ENCODE assay signal across 1 cellular context in the genomic region with DNA sequence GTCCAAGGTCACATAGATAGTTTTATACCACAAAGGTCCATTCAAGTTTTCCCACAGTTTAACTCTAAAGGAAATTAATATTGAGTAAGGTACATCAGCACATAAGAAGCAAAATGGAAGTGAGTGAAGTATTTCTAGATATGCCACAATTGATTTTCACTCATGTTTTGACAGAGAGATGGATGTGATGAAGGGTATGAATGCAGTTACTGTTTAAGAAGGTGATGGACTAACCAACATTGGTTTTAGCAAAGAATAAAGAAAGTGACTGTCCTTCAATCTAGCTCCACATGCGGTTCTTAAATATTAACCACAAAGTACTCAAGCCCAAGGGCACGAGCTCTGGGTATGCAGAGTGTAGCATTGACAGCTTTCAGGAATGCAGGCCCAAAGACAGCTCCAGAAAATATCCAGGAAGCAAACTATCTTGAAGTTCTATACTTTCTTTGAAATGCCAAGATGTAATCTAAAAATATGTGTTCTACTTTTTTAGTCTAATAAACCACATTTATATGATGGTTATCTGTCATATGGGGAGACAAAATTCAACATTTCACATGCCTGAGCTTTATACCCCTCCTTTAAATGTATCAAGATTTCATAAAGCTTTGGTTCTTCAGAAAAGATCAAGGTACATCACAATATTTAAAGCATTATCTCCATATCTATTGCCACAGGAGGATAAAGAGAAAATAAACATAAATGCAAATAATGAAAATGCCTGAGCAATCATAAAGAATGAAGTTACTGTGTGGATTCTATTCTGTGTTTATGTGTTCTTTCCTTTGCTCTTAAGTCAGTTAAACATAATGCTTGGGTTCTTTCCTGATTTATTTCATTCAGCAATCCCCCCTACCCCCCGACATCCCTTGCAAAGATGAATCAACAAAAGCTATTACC.
TF ChIP-seq lines count a peak whose summit lies in the region.

No MANE protein-coding gene starts in this region.

TF ChIP-seq in HepG2, 621 proteins besides CTCF, POLR2A, EP300 and RAD21 (continued from another document and continues in another):
- TF ChIP-seq, protein P1, sequence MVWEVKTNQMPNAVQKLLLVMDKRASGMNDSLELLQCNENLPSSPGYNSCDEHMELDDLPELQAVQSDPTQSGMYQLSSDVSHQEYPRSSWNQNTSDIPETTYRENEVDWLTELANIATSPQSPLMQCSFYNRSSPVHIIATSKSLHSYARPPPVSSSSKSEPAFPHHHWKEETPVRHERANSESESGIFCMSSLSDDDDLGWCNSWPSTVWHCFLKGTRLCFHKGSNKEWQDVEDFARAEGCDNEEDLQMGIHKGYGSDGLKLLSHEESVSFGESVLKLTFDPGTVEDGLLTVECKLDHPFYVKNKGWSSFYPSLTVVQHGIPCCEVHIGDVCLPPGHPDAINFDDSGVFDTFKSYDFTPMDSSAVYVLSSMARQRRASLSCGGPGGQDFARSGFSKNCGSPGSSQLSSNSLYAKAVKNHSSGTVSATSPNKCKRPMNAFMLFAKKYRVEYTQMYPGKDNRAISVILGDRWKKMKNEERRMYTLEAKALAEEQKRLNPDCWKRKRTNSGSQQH (CRISPR knock-in tag; IDR thresholded peaks at IDR 0.05; ENCODE audit: low read depth), result peak; percentile 77; the same call in 1 of the 2 replicates
- TF ChIP-seq, protein P2, sequence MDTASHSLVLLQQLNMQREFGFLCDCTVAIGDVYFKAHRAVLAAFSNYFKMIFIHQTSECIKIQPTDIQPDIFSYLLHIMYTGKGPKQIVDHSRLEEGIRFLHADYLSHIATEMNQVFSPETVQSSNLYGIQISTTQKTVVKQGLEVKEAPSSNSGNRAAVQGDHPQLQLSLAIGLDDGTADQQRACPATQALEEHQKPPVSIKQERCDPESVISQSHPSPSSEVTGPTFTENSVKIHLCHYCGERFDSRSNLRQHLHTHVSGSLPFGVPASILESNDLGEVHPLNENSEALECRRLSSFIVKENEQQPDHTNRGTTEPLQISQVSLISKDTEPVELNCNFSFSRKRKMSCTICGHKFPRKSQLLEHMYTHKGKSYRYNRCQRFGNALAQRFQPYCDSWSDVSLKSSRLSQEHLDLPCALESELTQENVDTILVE (CRISPR knock-in tag; IDR thresholded peaks at IDR 0.05), result peak; percentile 70
- TF ChIP-seq THAP11 (CRISPR knock-in tag; IDR thresholded peaks at IDR 0.05) (peak; percentile 60; the same call in 1 of the 2 replicates), SNAI1 (CRISPR knock-in tag; IDR thresholded peaks at IDR 0.05; ENCODE audit: borderline replicate concordance) (no peak), SRF (IDR thresholded peaks at IDR 0.05; ENCODE audit: low read depth, low read length) (no peak), ZNF615 (CRISPR knock-in tag; IDR thresholded peaks at IDR 0.05; ENCODE audit: borderline replicate concordance) (no peak), TAF15 (IDR thresholded peaks at IDR 0.05; ENCODE audit: low read depth, low read length, poor library complexity, severe bottlenecking) (no peak), ZSCAN12 (CRISPR knock-in tag; IDR thresholded peaks at IDR 0.05) (no peak), CEBPG (CRISPR knock-in tag; IDR thresholded peaks at IDR 0.05) (peak; percentile 85), ZNF337 (CRISPR knock-in tag; IDR thresholded peaks at IDR 0.05; ENCODE audit: borderline replicate concordance, low read depth) (no peak), ZNF331 (CRISPR knock-in tag; IDR thresholded peaks at IDR 0.05) (peak; percentile 86), ZNF713 (CRISPR knock-in tag; IDR thresholded peaks at IDR 0.05) (no peak), TSC22D2 (CRISPR knock-in tag; IDR thresholded peaks at IDR 0.05; ENCODE audit: borderline replicate concordance) (0 out of 2 replicates have a peak, but pooled peaks have one; percentile 19), TARDBP (CRISPR knock-in tag; IDR thresholded peaks at IDR 0.05) (peak; percentile 96), MAFF (IDR thresholded peaks at IDR 0.05; ENCODE audit: low read depth, low read length) (0 out of 2 replicates have a peak, but pooled peaks have one; percentile 11), ZNF207 (IDR thresholded peaks at IDR 0.05; ENCODE audit: borderline replicate concordance) (no peak), CC2D1A (CRISPR knock-in tag; IDR thresholded peaks at IDR 0.05) (no peak), NCOR1 (IDR thresholded peaks at IDR 0.05; ENCODE audit: borderline replicate concordance, low read length) (peak; percentile 82), NFKB2 (CRISPR knock-in tag; IDR thresholded peaks at IDR 0.05; ENCODE audit: borderline replicate concordance) (no peak), MXD4 (CRISPR knock-in tag; IDR thresholded peaks at IDR 0.05) (no peak; the same call in 1 of the 2 replicates), ELF3 (CRISPR knock-in tag; IDR thresholded peaks at IDR 0.05) (peak; percentile 92; the same call in 1 of the 2 replicates), ZNF256 (CRISPR knock-in tag; conservative IDR thresholded peaks at IDR 0.05) (no peak), MED13 (CRISPR knock-in tag; IDR thresholded peaks at IDR 0.05) (peak; percentile 95), TBL1XR1 (IDR thresholded peaks at IDR 0.05; ENCODE audit: borderline replicate concordance, low read length, partially characterized antibody) (no peak), ZFX (CRISPR knock-in tag; IDR thresholded peaks at IDR 0.05; ENCODE audit: low read depth) (peak; percentile 69), KMT2A (CRISPR knock-in tag; IDR thresholded peaks at IDR 0.05) (no peak), TCF7 (IDR thresholded peaks at IDR 0.05; ENCODE audit: low read depth) (peak; percentile 89), DNMT1 (CRISPR knock-in tag; IDR thresholded peaks at IDR 0.05) (no peak), FOXK1 (CRISPR knock-in tag; IDR thresholded peaks at IDR 0.05; ENCODE audit: borderline replicate concordance, low read depth) (no peak; the same call in none of the 2 replicates), ZNF746 (CRISPR knock-in tag; IDR thresholded peaks at IDR 0.05) (no peak)
- TF ChIP-seq, protein P3, sequence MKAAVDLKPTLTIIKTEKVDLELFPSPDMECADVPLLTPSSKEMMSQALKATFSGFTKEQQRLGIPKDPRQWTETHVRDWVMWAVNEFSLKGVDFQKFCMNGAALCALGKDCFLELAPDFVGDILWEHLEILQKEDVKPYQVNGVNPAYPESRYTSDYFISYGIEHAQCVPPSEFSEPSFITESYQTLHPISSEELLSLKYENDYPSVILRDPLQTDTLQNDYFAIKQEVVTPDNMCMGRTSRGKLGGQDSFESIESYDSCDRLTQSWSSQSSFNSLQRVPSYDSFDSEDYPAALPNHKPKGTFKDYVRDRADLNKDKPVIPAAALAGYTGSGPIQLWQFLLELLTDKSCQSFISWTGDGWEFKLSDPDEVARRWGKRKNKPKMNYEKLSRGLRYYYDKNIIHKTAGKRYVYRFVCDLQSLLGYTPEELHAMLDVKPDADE (CRISPR knock-in tag; IDR thresholded peaks at IDR 0.05), result no peak
- TF ChIP-seq, protein P4, sequence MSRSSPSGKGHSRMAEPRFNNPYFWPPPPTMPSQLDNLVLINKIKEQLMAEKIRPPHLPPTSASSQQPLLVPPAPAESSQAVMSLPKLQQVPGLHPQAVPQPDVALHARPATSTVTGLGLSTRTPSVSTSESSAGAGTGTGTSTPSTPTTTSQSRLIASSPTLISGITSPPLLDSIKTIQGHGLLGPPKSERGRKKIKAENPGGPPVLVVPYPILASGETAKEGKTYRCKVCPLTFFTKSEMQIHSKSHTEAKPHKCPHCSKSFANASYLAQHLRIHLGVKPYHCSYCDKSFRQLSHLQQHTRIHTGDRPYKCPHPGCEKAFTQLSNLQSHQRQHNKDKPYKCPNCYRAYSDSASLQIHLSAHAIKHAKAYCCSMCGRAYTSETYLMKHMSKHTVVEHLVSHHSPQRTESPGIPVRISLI (CRISPR knock-in tag; IDR thresholded peaks at IDR 0.05; ENCODE audit: borderline replicate concordance), result peak; percentile 52; the same call in 1 of the 2 replicates
- TF ChIP-seq, protein P5, sequence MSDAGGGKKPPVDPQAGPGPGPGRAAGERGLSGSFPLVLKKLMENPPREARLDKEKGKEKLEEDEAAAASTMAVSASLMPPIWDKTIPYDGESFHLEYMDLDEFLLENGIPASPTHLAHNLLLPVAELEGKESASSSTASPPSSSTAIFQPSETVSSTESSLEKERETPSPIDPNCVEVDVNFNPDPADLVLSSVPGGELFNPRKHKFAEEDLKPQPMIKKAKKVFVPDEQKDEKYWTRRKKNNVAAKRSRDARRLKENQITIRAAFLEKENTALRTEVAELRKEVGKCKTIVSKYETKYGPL (CRISPR knock-in tag; IDR thresholded peaks at IDR 0.05), result no peak
- TF ChIP-seq, protein P6, sequence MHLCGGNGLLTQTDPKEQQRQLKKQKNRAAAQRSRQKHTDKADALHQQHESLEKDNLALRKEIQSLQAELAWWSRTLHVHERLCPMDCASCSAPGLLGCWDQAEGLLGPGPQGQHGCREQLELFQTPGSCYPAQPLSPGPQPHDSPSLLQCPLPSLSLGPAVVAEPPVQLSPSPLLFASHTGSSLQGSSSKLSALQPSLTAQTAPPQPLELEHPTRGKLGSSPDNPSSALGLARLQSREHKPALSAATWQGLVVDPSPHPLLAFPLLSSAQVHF (CRISPR knock-in tag; IDR thresholded peaks at IDR 0.05), result no peak
- TF ChIP-seq, protein P7, sequence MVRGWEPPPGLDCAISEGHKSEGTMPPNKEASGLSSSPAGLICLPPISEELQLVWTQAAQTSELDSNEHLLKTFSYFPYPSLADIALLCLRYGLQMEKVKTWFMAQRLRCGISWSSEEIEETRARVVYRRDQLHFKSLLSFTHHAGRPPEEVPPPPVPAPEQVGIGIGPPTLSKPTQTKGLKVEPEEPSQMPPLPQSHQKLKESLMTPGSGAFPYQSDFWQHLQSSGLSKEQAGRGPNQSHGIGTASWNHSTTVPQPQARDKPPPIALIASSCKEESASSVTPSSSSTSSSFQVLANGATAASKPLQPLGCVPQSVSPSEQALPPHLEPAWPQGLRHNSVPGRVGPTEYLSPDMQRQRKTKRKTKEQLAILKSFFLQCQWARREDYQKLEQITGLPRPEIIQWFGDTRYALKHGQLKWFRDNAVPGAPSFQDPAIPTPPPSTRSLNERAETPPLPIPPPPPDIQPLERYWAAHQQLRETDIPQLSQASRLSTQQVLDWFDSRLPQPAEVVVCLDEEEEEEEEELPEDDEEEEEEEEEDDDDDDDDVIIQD (CRISPR knock-in tag; IDR thresholded peaks at IDR 0.05; ENCODE audit: low read depth), result peak; percentile 92
- TF ChIP-seq, protein P8, sequence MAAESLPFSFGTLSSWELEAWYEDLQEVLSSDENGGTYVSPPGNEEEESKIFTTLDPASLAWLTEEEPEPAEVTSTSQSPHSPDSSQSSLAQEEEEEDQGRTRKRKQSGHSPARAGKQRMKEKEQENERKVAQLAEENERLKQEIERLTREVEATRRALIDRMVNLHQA (CRISPR knock-in tag; IDR thresholded peaks at IDR 0.05), result no peak
- TF ChIP-seq, protein P9, sequence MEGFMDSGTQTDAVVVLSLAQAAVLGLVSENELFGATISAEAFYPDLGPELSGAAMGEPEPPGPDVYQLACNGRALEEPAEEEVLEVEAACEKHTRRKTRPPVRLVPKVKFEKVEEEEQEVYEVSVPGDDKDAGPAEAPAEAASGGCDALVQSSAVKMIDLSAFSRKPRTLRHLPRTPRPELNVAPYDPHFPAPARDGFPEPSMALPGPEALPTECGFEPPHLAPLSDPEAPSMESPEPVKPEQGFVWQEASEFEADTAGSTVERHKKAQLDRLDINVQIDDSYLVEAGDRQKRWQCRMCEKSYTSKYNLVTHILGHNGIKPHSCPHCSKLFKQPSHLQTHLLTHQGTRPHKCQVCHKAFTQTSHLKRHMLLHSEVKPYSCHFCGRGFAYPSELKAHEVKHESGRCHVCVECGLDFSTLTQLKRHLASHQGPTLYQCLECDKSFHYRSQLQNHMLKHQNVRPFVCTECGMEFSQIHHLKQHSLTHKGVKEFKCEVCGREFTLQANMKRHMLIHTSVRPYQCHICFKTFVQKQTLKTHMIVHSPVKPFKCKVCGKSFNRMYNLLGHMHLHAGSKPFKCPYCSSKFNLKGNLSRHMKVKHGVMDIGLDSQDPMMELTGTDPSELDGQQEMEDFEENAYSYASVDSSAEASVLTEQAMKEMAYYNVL (CRISPR knock-in tag; IDR thresholded peaks at IDR 0.05; ENCODE audit: borderline replicate concordance), result peak; percentile 80; the same call in 1 of the 2 replicates
- TF ChIP-seq, protein P10, sequence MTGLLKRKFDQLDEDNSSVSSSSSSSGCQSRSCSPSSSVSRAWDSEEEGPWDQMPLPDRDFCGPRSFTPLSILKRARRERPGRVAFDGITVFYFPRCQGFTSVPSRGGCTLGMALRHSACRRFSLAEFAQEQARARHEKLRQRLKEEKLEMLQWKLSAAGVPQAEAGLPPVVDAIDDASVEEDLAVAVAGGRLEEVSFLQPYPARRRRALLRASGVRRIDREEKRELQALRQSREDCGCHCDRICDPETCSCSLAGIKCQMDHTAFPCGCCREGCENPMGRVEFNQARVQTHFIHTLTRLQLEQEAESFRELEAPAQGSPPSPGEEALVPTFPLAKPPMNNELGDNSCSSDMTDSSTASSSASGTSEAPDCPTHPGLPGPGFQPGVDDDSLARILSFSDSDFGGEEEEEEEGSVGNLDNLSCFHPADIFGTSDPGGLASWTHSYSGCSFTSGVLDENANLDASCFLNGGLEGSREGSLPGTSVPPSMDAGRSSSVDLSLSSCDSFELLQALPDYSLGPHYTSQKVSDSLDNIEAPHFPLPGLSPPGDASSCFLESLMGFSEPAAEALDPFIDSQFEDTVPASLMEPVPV (CRISPR knock-in tag; IDR thresholded peaks at IDR 0.05), result peak; percentile 76; the same call in 1 of the 2 replicates
